ENCODE assay signal across 15 cellular contexts in genomic region chr11:103798029-103798428, GRCh38.
DNase-seq lines count a peak whose midpoint lies in the region; ATAC-seq and TF ChIP-seq lines count a peak whose summit lies in the region.
"Had no signal": no experiment of that assay in that cellular context is flagged by ENCODE, and none has a peak within 500 bp of the region (broad histone marks: within the 10 kb centered on the region; RNA-seq: fewer than 3 reads in every experiment).

No MANE protein-coding gene starts in this region.

- CTCF ChIA-PET in IMR-90 (lab: Yijun Ruan, JAX), result interaction anchor here (0.8 kb wide), 1 partner anchor 9 kb away, joined by 3 read pairs; no protein-coding TSS in a partner anchor

- POLR2A ChIA-PET in IMR-90 (lab: Charles Lee; ENCODE audit: unreplicated experiment), result interaction anchor here (0.6 kb wide), 1 partner anchor 9 kb away, joined by 4 read pairs; no protein-coding TSS in a partner anchor

- H4K8ac ChIP-seq in IMR-90 (ENCODE audit: low read depth in 2 of 2, low read length in 2 of 2), result no peak overlapping the region

- no peak overlapping the region for H3K9ac ChIP-seq in IMR-90 (ENCODE audit: low read depth, low read length)

- dilution Hi-C loops in IMR-90 (cut with HindIII; ENCODE audit: low sequenced_read_pairs, unreplicated experiment), result no loop called here

- ATAC-seq in IMR-90 (ENCODE audit: low read depth), result peak; percentile 76
- ATAC-seq in heart right ventricle, result peak in 7 of 8 donors; percentile 37 to 73 (median 67)
- no peak for ATAC-seq in HG03521 (IDR thresholded peaks at IDR 0.05; ENCODE audit: unreplicated experiment)
- ATAC-seq in stimulated activated naive CD8-positive, alpha-beta T cell treated with anti-CD3 and anti-CD28 coated beads, Interleukin-15, amount 100 ng/mL, for 72 hours, result no peak
- no peak for ATAC-seq in gastroesophageal sphincter
- ATAC-seq: activated CD4-positive, CD25-positive, alpha-beta regulatory T cell treated with anti-CD3 and anti-CD28 coated beads, Interleukin-2, amount 50 U/mL, for 24 hours; activated naive CD4-positive, alpha-beta T cell treated with anti-CD3 and anti-CD28 coated beads, Interleukin-2, amount 50 U/mL, for 72 hours; mucosa of descending colon had no signal

- H3K36me3 ChIP-seq in IMR-90 (ENCODE audit: control insufficient read depth, insufficient read depth, low read length) (no peaks in the 10 kb centered on the region), heart right ventricle (no peaks in the 10 kb centered on the region), gastroesophageal sphincter (no peaks in the 10 kb centered on the region)
- H3K36me3 ChIP-seq: HAP-1, prostate gland, tibial artery had no signal

- H3K4me1 Mint-ChIP-seq in stimulated activated naive CD8-positive, alpha-beta T cell treated with anti-CD3 and anti-CD28 coated beads, Interleukin-15, amount 100 ng/mL, for 72 hours, result no peaks in the 10 kb centered on the region

- no CpG with 5 or more reads among the region's 1 CpG for WGBS in IMR-90 (ENCODE audit: extremely low coverage in 2 of 2, insufficient read length in 1 of 2), 2 experiments
- WGBS in heart right ventricle, 2 donors, result 29 to 47% methylated on average over 1 of the region's 1 CpG
- 18 to 40% methylated on average over 1 of the region's 1 CpG for whole genome bisulfite sequencing in gastroesophageal sphincter (ENCODE audit: low coverage in 1 of 2), 2 donors

- BruUV-seq in IMR-90 (replicated peaks; lab: Mats Ljungman, UMichigan), result no TSS peak

- H3K9me3 ChIP-seq in IMR-90 (ENCODE audit: control insufficient read depth, insufficient read depth, low read length) (peaks cover 2% of the 10 kb centered on the region; the same call in 1 of the 2 replicates), heart right ventricle (no peaks in the 10 kb centered on the region), gastroesophageal sphincter (no peaks in the 10 kb centered on the region)
- H3K9me3 ChIP-seq: HAP-1, mucosa of descending colon, prostate gland, tibial artery had no signal

- H2BK120ac ChIP-seq in IMR-90 (ENCODE audit: low read depth, low read length), result peak overlapping the region; percentile 30; the same call in 1 of the 2 replicates

- H2BK5ac ChIP-seq in IMR-90 (ENCODE audit: low read depth, low read length, poor library complexity, severe bottlenecking), result peak overlapping the region; percentile 71

- TF ChIP-seq CTCF in IMR-90 (conservative IDR thresholded peaks at IDR 0.05; ENCODE audit: low read depth, low read length), result no peak
- TF ChIP-seq CTCF in heart right ventricle (IDR thresholded peaks at IDR 0.05), result no peak
- TF ChIP-seq CTCF in gastroesophageal sphincter (IDR thresholded peaks at IDR 0.05), result no peak

- H3K23ac ChIP-seq in IMR-90 (ENCODE audit: low read depth, low read length), result no peak overlapping the region

- no peak overlapping the region for H3K14ac ChIP-seq in IMR-90 (replicated peaks; ENCODE audit: low read depth, low read length)

- H2BK15ac ChIP-seq in IMR-90 (ENCODE audit: low read depth, low read length), result 0 out of 3 replicates have a peak overlapping the region, but pooled peaks have one; percentile 15

- H3K27me3 Mint-ChIP-seq in stimulated activated naive CD8-positive, alpha-beta T cell treated with anti-CD3 and anti-CD28 coated beads, Interleukin-15, amount 100 ng/mL, for 72 hours, result no peaks in the 10 kb centered on the region

- no peak overlapping the region for H2AK5ac ChIP-seq in IMR-90 (ENCODE audit: low read depth, low read length)

- TF ChIP-seq RAD21 in IMR-90 (IDR thresholded peaks at IDR 0.05; ENCODE audit: low read length), result no peak

- TF ChIP-seq POLR2A in IMR-90 (IDR thresholded peaks at IDR 0.05; ENCODE audit: low read depth, low read length) (no peak), gastroesophageal sphincter (IDR thresholded peaks at IDR 0.05) (no peak)

- H4K5ac ChIP-seq in IMR-90 (ENCODE audit: low read depth, low read length), result no peak overlapping the region

- 0 out of 2 replicates have a peak overlapping the region, but pooled peaks have one; percentile 29 for H3K4ac ChIP-seq in IMR-90 (ENCODE audit: low read depth, low read length)

- no peaks in the 10 kb centered on the region for H3K79me1 ChIP-seq in IMR-90 (ENCODE audit: low read depth in 1 of 2, low read length in 2 of 2)

- TF ChIP-seq EP300 in gastroesophageal sphincter (IDR thresholded peaks at IDR 0.05), result no peak

- H3K27me3 ChIP-seq in IMR-90 (ENCODE audit: control insufficient read depth, insufficient read depth, low read length), result no peaks in the 10 kb centered on the region
- no peaks in the 10 kb centered on the region for H3K27me3 ChIP-seq in heart right ventricle
- H3K27me3 ChIP-seq in gastroesophageal sphincter, result no peaks in the 10 kb centered on the region
- H3K27me3 ChIP-seq: tibial artery had no signal

- H3K4me1 ChIP-seq in IMR-90 (ENCODE audit: control insufficient read depth, insufficient read depth, low read length) (peaks cover 5% of the 10 kb centered on the region), heart right ventricle (peaks cover 0 to 27% (median 18%) of the 10 kb centered on the region in 9 donors), gastroesophageal sphincter (peaks cover 0 to 8% (median 0%) of the 10 kb centered on the region in 3 donors)
- H3K4me1 ChIP-seq: HAP-1, prostate gland had no signal

- intact Hi-C loops in IMR-90 (cut with micrococcal nuclease), result no loop called here
- intact Hi-C loops in heart right ventricle (cut with DNase I), result loop anchor here in 3 of 10 donors (10.0 kb wide), 2 partner anchors 113 to 367 kb away; partner anchors contain the start of gene PDGFD (in 1 of the 3)

- H4K91ac ChIP-seq in IMR-90 (ENCODE audit: insufficient read depth, low read depth, low read length), result no peak overlapping the region

- H2BK20ac ChIP-seq in IMR-90 (ENCODE audit: low read depth, low read length), result no peak overlapping the region

- in situ Hi-C loops in IMR-90 (cut with MboI; ENCODE audit: low sequenced_read_pairs), result no loop called here

- H2AFZ ChIP-seq in IMR-90 (replicated peaks; ENCODE audit: low read length, poor library complexity), result no peak overlapping the region

- H3K4me3 Mint-ChIP-seq in stimulated activated naive CD8-positive, alpha-beta T cell treated with anti-CD3 and anti-CD28 coated beads, Interleukin-15, amount 100 ng/mL, for 72 hours, result no peak overlapping the region

- H3K27ac Mint-ChIP-seq in stimulated activated naive CD8-positive, alpha-beta T cell treated with anti-CD3 and anti-CD28 coated beads, Interleukin-15, amount 100 ng/mL, for 72 hours, result no peak overlapping the region
- H3K27ac Mint-ChIP-seq: activated naive CD4-positive, alpha-beta T cell treated with anti-CD3 and anti-CD28 coated beads, Interleukin-2, amount 50 U/mL, for 72 hours had no signal

- peaks cover 4% of the 10 kb centered on the region; the same call in 1 of the 2 replicates for H3K9me1 ChIP-seq in IMR-90 (ENCODE audit: insufficient read depth, low read length)

- no peak overlapping the region for H3K4me3 ChIP-seq in IMR-90 (ENCODE audit: insufficient read depth, low read depth, low read length)
- H3K4me3 ChIP-seq in heart right ventricle, result no peak overlapping the region
- no peak overlapping the region for H3K4me3 ChIP-seq in gastroesophageal sphincter
- H3K4me3 ChIP-seq: HAP-1, mucosa of descending colon, prostate gland, tibial artery had no signal

- H2AK9ac ChIP-seq in IMR-90 (replicated peaks; ENCODE audit: low read depth, low read length, poor library complexity), result no peak overlapping the region

- H3K4me2 ChIP-seq in IMR-90 (ENCODE audit: low read depth, low read length), result no peak overlapping the region

- peak overlapping the region; percentile 2; the same call in 1 of the 2 replicates for H3K18ac ChIP-seq in IMR-90 (ENCODE audit: low read depth, low read length)

- H4K20me1 ChIP-seq in IMR-90 (ENCODE audit: insufficient read depth, low read length), result no peaks in the 10 kb centered on the region

- peak; percentile 73 for DNase-seq in AG08395 (ENCODE audit: low spot score)
- peak; percentile 78 for DNase-seq in IMR-90
- peak; percentile 79 for DNase-seq in amniotic epithelial cell (ENCODE audit: low read depth)
- peak in 1 of 2 donors; percentile 20 for DNase-seq in heart right ventricle
- DNase-seq in KG1 (lab: John Stamatoyannopoulos, UW), result no peak
- no peak for DNase-seq in stimulated activated naive CD8-positive, alpha-beta T cell treated with anti-CD3 and anti-CD28 coated beads, Interleukin-15, amount 100 ng/mL, for 72 hours
- DNase-seq: activated CD8-positive, alpha-beta memory T cell treated with anti-CD3 and anti-CD28 coated beads, Interleukin-2, amount 50 U/mL, for 48 hours; mucosa of descending colon; tibial artery had no signal

- H3K27ac ChIP-seq in IMR-90 (ENCODE audit: insufficient read depth, low read length), result no peak overlapping the region
- peak overlapping the region in 8 of 10 donors; percentile 16 to 76 (median 48) for H3K27ac ChIP-seq in heart right ventricle
- H3K27ac ChIP-seq in gastroesophageal sphincter, result no peak overlapping the region
- H3K27ac ChIP-seq: prostate gland had no signal

- H3K56ac ChIP-seq in IMR-90 (ENCODE audit: extremely low read depth, insufficient read depth, low read length), result no peak overlapping the region

- no peaks in the 10 kb centered on the region for H3K9me3 Mint-ChIP-seq in stimulated activated naive CD8-positive, alpha-beta T cell treated with anti-CD3 and anti-CD28 coated beads, Interleukin-15, amount 100 ng/mL, for 72 hours

TF ChIP-seq in IMR-90, 13 proteins besides CTCF, POLR2A, EP300 and RAD21:
- TF ChIP-seq RFX5 (IDR thresholded peaks at IDR 0.05; ENCODE audit: low read depth, low read length), result no peak
- peak; percentile 29; the same call in 1 of the 2 replicates for TF ChIP-seq CEBPB (IDR thresholded peaks at IDR 0.05; ENCODE audit: low read depth, low read length)

Comparison
In these comparisons a context has a peak if more than half of its experiments do, and no peak if none do; other contexts are left out.
1. DNase-seq: peak in AG08395 (single experiment), IMR-90 (single experiment) and amniotic epithelial cell (single experiment); none in KG1 (single experiment) and stimulated activated naive CD8-positive, alpha-beta T cell treated with anti-CD3 and anti-CD28 coated beads, Interleukin-15, amount 100 ng/mL, for 72 hours (0 of 2).
2. ATAC-seq: peak in IMR-90 (single experiment) and heart right ventricle (7 of 8); none in HG03521 (single experiment), stimulated activated naive CD8-positive, alpha-beta T cell treated with anti-CD3 and anti-CD28 coated beads, Interleukin-15, amount 100 ng/mL, for 72 hours (single experiment) and gastroesophageal sphincter (single experiment).
3. H3K27ac ChIP-seq: peak in heart right ventricle (8 of 10); none in IMR-90 (single experiment) and gastroesophageal sphincter (0 of 4).